16 cellular contexts compared by ENCODE assay signal in the genomic region with DNA sequence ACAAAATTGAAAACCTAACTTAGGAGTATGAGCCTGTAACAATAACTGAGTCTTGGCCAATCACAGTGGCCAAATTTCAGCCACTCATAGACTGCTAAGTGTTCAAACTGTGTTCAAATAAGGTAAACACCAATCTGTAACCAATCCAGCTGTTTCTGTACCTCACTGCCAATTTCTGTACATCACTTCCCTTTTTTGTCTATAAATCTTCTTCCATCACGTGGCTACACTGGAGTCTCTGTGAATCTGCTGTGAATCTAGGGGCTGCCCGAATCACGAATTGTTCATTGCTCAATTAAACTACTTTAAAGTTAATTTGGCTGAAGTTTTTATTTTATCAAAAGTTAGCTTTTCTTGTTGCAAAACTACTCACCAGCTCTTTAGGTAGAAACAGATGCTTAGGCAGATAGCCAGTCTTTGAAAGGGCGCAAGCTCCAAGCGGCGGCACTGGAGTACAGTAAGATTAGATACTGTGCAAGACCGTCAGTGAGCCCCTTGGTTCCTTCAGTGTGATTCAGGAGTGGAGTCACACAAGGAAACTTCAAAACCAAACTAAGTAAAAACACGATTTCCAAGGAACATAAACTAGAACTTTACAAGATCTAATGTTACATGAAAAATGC. TPM values are rescaled to one million over a fixed set of nuclear protein-coding genes. Genes with fewer than 3 reads are reported as not detected.
"Had no signal": no experiment of that assay in that cellular context is flagged by ENCODE, and none has a peak within 500 bp of the region (broad histone marks: within the 10 kb centered on the region; RNA-seq: fewer than 3 reads in every experiment).

No MANE protein-coding gene starts in this region.

- ATAC-seq: esophagus mucosa; gastrocnemius medialis; left colon; pancreas; stimulated activated naive CD8-positive, alpha-beta T cell treated with anti-CD3 and anti-CD28 coated beads, Interleukin-15, amount 100 ng/mL, for 72 hours had no signal

- H3K4me3 ChIP-seq: cardiac muscle cell, dorsolateral prefrontal cortex, gastrocnemius medialis, heart right ventricle, neural progenitor cell, pancreas, sigmoid colon, spleen had no signal

- DNase-seq: activated naive CD4-positive, alpha-beta T cell treated with anti-CD3 and anti-CD28 coated beads for 36 hours; activated T-cell treated with anti-CD3 and anti-CD28 coated beads for 4 hours; dorsolateral prefrontal cortex; gastrocnemius medialis; left colon; naive B cell; pancreas; sigmoid colon; spleen; stimulated activated naive CD8-positive, alpha-beta T cell treated with anti-CD3 and anti-CD28 coated beads, Interleukin-15, amount 100 ng/mL, for 72 hours had no signal

RNA-seq across cellular contexts. Expression of a gene that starts 43.2 kb away (rescaled TPM):
- total RNA-seq: activated naive CD4-positive, alpha-beta T cell treated with anti-CD3 and anti-CD28 coated beads for 36 hours; activated T-helper 2 cell treated with anti-CD3 and anti-CD28 coated beads, Interferon-gamma antibody, Interleukin-2, Interleukin-4, amounts not matched to agents 10 μg/mL and 5 μg/mL and 100 μg/mL, durations not matched to agents 14 hours and 24 hours and 36 hours; mononuclear cell had no signal
